2 cellular contexts compared by ENCODE assay signal in the genomic region with DNA sequence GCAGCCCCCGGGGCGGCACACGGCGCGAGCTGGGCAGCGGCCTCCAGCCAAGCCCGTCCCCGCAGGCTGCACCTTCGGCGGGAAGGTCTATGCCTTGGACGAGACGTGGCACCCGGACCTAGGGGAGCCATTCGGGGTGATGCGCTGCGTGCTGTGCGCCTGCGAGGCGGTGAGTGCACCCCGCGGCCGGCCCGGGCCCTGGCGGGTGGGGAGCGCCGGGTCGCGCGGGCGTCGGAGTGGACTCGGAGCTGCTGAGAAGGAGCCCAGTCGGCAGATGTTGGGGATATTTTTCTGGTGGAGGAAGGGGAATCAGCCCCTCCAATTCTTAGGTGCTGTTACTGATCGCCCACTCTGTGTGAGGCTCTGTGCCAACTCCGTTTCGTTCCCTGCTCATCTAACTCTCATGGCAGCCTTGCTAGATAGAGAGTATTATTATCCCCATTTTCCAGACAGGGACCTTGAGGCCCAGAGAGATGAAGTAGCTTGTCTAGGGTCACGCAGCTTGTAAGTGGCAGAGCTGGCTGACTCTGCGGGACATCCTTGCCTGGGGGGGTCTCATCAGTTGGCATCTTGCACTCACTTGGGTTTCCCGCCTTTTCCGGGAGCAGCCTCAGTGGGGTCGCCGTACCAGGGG.
TF ChIP-seq lines count a peak whose summit lies in the region.

No MANE protein-coding gene starts in this region.

TF ChIP-seq in IMR-90, 13 proteins besides CTCF, POLR2A, EP300 and RAD21:
- TF ChIP-seq RFX5 (IDR thresholded peaks at IDR 0.05; ENCODE audit: low read depth, low read length) (no peak), MAZ (IDR thresholded peaks at IDR 0.05; ENCODE audit: borderline replicate concordance, low read depth, low read length) (no peak), MAFK (IDR thresholded peaks at IDR 0.05; ENCODE audit: low read depth, low read length) (no peak), MXI1 (IDR thresholded peaks at IDR 0.05; ENCODE audit: borderline replicate concordance, low read depth, low read length) (no peak), NFE2L2 (IDR thresholded peaks at IDR 0.05; ENCODE audit: low read depth, low read length) (no peak), FOS (IDR thresholded peaks at IDR 0.05; ENCODE audit: low read depth, low read length) (no peak), BHLHE40 (IDR thresholded peaks at IDR 0.05; ENCODE audit: low read depth, low read length) (no peak), SMC3 (IDR thresholded peaks at IDR 0.05; ENCODE audit: low read depth, low read length) (no peak), CHD1 (IDR thresholded peaks at IDR 0.05; ENCODE audit: low read depth, low read length) (no peak), CEBPB (IDR thresholded peaks at IDR 0.05; ENCODE audit: low read depth, low read length) (no peak), RCOR1 (IDR thresholded peaks at IDR 0.05; ENCODE audit: insufficient replicate concordance, low read length) (no peak)
- TF ChIP-seq, protein P1, sequence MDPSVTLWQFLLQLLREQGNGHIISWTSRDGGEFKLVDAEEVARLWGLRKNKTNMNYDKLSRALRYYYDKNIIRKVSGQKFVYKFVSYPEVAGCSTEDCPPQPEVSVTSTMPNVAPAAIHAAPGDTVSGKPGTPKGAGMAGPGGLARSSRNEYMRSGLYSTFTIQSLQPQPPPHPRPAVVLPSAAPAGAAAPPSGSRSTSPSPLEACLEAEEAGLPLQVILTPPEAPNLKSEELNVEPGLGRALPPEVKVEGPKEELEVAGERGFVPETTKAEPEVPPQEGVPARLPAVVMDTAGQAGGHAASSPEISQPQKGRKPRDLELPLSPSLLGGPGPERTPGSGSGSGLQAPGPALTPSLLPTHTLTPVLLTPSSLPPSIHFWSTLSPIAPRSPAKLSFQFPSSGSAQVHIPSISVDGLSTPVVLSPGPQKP (IDR thresholded peaks at IDR 0.05; ENCODE audit: borderline replicate concordance, low read depth, low read length), result no peak
- TF ChIP-seq, protein P2, sequence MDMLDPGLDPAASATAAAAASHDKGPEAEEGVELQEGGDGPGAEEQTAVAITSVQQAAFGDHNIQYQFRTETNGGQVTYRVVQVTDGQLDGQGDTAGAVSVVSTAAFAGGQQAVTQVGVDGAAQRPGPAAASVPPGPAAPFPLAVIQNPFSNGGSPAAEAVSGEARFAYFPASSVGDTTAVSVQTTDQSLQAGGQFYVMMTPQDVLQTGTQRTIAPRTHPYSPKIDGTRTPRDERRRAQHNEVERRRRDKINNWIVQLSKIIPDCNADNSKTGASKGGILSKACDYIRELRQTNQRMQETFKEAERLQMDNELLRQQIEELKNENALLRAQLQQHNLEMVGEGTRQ (IDR thresholded peaks at IDR 0.05; ENCODE audit: low read depth, low read length), result no peak

TF ChIP-seq in H1, 55 proteins besides CTCF, POLR2A, EP300 and RAD21 (continues in another document):
- TF ChIP-seq TBP (IDR thresholded peaks at IDR 0.05; ENCODE audit: low read depth, low read length) (no peak), KDM4A (IDR thresholded peaks at IDR 0.05; ENCODE audit: low read depth, low read length, severe bottlenecking) (no peak), SIRT6 (IDR thresholded peaks at IDR 0.05; ENCODE audit: low read length) (no peak), EGR1 (IDR thresholded peaks at IDR 0.05; ENCODE audit: borderline replicate concordance, low read depth, low read length) (no peak), SP1 (IDR thresholded peaks at IDR 0.05; ENCODE audit: low read depth, low read length) (no peak), BRCA1 (IDR thresholded peaks at IDR 0.05; ENCODE audit: low read depth, low read length) (no peak), HDAC6 (IDR thresholded peaks at IDR 0.05; ENCODE audit: low read depth, low read length) (no peak), SP4 (IDR thresholded peaks at IDR 0.05; ENCODE audit: low read length) (no peak), CHD1 (IDR thresholded peaks at IDR 0.05; ENCODE audit: low read depth, low read length) (no peak), NRF1 (IDR thresholded peaks at IDR 0.05; ENCODE audit: low read depth, low read length) (no peak), POU5F1 (IDR thresholded peaks at IDR 0.05; ENCODE audit: low read depth, low read length) (no peak), JUN (IDR thresholded peaks at IDR 0.05; ENCODE audit: low read depth, low read length) (no peak), CTBP2 (IDR thresholded peaks at IDR 0.05; ENCODE audit: borderline replicate concordance, insufficient read depth, insufficient read length, low read length) (no peak), SIN3A (conservative IDR thresholded peaks at IDR 0.05 in 1 of 2, IDR thresholded peaks at IDR 0.05 in 1 of 2; ENCODE audit: low read depth in 1 of 2, low read length in 2 of 2) (no peak), ZNF274 (IDR thresholded peaks at IDR 0.05; ENCODE audit: borderline replicate concordance, extremely low read depth, low read length) (no peak), FOSL1 (IDR thresholded peaks at IDR 0.05; ENCODE audit: insufficient read depth, low read depth, low read length) (no peak), HDAC2 (IDR thresholded peaks at IDR 0.05; ENCODE audit: borderline replicate concordance in 1 of 2, low read depth in 2 of 2, low read length in 2 of 2) (no peak), KDM1A (IDR thresholded peaks at IDR 0.05; ENCODE audit: borderline replicate concordance, low read length) (peak; percentile 48; the same call in 1 of the 2 replicates), MAFK (IDR thresholded peaks at IDR 0.05; ENCODE audit: low read depth, low read length) (no peak), BACH1 (IDR thresholded peaks at IDR 0.05; ENCODE audit: low read length) (no peak), GABPA (IDR thresholded peaks at IDR 0.05; ENCODE audit: borderline replicate concordance, insufficient read depth, low read length) (no peak), CBX5 (IDR thresholded peaks at IDR 0.05; ENCODE audit: low read depth, low read length) (no peak), PHF8 (conservative IDR thresholded peaks at IDR 0.05; ENCODE audit: low read depth, low read length) (no peak), TAF7 (optimal IDR thresholded peaks at IDR 0.05; ENCODE audit: borderline replicate concordance, low read depth, low read length) (no peak), TAF1 (IDR thresholded peaks at IDR 0.05; ENCODE audit: low read depth, low read length) (no peak), SIX5 (IDR thresholded peaks at IDR 0.05; ENCODE audit: low read depth, low read length) (no peak), SAP30 (IDR thresholded peaks at IDR 0.05; ENCODE audit: insufficient read depth, insufficient replicate concordance, low read length) (no peak), SUZ12 (IDR thresholded peaks at IDR 0.05; ENCODE audit: low read length) (peak; percentile 90), RNF2 (IDR thresholded peaks at IDR 0.05; ENCODE audit: borderline replicate concordance, low read depth, low read length, missing control alignments, poor library complexity, severe bottlenecking) (peak; percentile 68), ASH2L (IDR thresholded peaks at IDR 0.05; ENCODE audit: low read length) (no peak), JUND (IDR thresholded peaks at IDR 0.05; ENCODE audit: low read length) (no peak), CHD2 (IDR thresholded peaks at IDR 0.05; ENCODE audit: low read length) (no peak), TEAD4 (IDR thresholded peaks at IDR 0.05; ENCODE audit: low read depth, low read length) (no peak), RXRA (IDR thresholded peaks at IDR 0.05; ENCODE audit: insufficient read depth, low read depth, low read length) (no peak), EZH2 (IDR thresholded peaks at IDR 0.05; ENCODE audit: low read depth, low read length, severe bottlenecking) (peak; percentile 95), YY1 (IDR thresholded peaks at IDR 0.05; ENCODE audit: low read depth, low read length) (no peak), SP2 (IDR thresholded peaks at IDR 0.05; ENCODE audit: low read length) (no peak)
- TF ChIP-seq, protein P3, sequence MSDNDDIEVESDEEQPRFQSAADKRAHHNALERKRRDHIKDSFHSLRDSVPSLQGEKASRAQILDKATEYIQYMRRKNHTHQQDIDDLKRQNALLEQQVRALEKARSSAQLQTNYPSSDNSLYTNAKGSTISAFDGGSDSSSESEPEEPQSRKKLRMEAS (IDR thresholded peaks at IDR 0.05), result no peak
- TF ChIP-seq, protein P4, sequence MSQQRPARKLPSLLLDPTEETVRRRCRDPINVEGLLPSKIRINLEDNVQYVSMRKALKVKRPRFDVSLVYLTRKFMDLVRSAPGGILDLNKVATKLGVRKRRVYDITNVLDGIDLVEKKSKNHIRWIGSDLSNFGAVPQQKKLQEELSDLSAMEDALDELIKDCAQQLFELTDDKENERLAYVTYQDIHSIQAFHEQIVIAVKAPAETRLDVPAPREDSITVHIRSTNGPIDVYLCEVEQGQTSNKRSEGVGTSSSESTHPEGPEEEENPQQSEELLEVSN (IDR thresholded peaks at IDR 0.05), result peak; percentile 65; the same call in 1 of the 2 replicates
- TF ChIP-seq, protein P5, sequence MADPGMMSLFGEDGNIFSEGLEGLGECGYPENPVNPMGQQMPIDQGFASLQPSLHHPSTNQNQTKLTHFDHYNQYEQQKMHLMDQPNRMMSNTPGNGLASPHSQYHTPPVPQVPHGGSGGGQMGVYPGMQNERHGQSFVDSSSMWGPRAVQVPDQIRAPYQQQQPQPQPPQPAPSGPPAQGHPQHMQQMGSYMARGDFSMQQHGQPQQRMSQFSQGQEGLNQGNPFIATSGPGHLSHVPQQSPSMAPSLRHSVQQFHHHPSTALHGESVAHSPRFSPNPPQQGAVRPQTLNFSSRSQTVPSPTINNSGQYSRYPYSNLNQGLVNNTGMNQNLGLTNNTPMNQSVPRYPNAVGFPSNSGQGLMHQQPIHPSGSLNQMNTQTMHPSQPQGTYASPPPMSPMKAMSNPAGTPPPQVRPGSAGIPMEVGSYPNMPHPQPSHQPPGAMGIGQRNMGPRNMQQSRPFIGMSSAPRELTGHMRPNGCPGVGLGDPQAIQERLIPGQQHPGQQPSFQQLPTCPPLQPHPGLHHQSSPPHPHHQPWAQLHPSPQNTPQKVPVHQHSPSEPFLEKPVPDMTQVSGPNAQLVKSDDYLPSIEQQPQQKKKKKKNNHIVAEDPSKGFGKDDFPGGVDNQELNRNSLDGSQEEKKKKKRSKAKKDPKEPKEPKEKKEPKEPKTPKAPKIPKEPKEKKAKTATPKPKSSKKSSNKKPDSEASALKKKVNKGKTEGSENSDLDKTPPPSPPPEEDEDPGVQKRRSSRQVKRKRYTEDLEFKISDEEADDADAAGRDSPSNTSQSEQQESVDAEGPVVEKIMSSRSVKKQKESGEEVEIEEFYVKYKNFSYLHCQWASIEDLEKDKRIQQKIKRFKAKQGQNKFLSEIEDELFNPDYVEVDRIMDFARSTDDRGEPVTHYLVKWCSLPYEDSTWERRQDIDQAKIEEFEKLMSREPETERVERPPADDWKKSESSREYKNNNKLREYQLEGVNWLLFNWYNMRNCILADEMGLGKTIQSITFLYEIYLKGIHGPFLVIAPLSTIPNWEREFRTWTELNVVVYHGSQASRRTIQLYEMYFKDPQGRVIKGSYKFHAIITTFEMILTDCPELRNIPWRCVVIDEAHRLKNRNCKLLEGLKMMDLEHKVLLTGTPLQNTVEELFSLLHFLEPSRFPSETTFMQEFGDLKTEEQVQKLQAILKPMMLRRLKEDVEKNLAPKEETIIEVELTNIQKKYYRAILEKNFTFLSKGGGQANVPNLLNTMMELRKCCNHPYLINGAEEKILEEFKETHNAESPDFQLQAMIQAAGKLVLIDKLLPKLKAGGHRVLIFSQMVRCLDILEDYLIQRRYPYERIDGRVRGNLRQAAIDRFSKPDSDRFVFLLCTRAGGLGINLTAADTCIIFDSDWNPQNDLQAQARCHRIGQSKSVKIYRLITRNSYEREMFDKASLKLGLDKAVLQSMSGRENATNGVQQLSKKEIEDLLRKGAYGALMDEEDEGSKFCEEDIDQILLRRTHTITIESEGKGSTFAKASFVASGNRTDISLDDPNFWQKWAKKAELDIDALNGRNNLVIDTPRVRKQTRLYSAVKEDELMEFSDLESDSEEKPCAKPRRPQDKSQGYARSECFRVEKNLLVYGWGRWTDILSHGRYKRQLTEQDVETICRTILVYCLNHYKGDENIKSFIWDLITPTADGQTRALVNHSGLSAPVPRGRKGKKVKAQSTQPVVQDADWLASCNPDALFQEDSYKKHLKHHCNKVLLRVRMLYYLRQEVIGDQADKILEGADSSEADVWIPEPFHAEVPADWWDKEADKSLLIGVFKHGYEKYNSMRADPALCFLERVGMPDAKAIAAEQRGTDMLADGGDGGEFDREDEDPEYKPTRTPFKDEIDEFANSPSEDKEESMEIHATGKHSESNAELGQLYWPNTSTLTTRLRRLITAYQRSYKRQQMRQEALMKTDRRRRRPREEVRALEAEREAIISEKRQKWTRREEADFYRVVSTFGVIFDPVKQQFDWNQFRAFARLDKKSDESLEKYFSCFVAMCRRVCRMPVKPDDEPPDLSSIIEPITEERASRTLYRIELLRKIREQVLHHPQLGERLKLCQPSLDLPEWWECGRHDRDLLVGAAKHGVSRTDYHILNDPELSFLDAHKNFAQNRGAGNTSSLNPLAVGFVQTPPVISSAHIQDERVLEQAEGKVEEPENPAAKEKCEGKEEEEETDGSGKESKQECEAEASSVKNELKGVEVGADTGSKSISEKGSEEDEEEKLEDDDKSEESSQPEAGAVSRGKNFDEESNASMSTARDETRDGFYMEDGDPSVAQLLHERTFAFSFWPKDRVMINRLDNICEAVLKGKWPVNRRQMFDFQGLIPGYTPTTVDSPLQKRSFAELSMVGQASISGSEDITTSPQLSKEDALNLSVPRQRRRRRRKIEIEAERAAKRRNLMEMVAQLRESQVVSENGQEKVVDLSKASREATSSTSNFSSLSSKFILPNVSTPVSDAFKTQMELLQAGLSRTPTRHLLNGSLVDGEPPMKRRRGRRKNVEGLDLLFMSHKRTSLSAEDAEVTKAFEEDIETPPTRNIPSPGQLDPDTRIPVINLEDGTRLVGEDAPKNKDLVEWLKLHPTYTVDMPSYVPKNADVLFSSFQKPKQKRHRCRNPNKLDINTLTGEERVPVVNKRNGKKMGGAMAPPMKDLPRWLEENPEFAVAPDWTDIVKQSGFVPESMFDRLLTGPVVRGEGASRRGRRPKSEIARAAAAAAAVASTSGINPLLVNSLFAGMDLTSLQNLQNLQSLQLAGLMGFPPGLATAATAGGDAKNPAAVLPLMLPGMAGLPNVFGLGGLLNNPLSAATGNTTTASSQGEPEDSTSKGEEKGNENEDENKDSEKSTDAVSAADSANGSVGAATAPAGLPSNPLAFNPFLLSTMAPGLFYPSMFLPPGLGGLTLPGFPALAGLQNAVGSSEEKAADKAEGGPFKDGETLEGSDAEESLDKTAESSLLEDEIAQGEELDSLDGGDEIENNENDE (IDR thresholded peaks at IDR 0.05; ENCODE audit: insufficient replicate concordance, low read length), result no peak
- TF ChIP-seq, protein P6, sequence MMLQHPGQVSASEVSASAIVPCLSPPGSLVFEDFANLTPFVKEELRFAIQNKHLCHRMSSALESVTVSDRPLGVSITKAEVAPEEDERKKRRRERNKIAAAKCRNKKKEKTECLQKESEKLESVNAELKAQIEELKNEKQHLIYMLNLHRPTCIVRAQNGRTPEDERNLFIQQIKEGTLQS (IDR thresholded peaks at IDR 0.05; ENCODE audit: insufficient read depth, low read depth, low read length), result no peak
- TF ChIP-seq, protein P7, sequence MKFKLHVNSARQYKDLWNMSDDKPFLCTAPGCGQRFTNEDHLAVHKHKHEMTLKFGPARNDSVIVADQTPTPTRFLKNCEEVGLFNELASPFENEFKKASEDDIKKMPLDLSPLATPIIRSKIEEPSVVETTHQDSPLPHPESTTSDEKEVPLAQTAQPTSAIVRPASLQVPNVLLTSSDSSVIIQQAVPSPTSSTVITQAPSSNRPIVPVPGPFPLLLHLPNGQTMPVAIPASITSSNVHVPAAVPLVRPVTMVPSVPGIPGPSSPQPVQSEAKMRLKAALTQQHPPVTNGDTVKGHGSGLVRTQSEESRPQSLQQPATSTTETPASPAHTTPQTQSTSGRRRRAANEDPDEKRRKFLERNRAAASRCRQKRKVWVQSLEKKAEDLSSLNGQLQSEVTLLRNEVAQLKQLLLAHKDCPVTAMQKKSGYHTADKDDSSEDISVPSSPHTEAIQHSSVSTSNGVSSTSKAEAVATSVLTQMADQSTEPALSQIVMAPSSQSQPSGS (IDR thresholded peaks at IDR 0.05; ENCODE audit: low read length), result no peak
